ENCODE assay signal across 15 cellular contexts in the genomic region with DNA sequence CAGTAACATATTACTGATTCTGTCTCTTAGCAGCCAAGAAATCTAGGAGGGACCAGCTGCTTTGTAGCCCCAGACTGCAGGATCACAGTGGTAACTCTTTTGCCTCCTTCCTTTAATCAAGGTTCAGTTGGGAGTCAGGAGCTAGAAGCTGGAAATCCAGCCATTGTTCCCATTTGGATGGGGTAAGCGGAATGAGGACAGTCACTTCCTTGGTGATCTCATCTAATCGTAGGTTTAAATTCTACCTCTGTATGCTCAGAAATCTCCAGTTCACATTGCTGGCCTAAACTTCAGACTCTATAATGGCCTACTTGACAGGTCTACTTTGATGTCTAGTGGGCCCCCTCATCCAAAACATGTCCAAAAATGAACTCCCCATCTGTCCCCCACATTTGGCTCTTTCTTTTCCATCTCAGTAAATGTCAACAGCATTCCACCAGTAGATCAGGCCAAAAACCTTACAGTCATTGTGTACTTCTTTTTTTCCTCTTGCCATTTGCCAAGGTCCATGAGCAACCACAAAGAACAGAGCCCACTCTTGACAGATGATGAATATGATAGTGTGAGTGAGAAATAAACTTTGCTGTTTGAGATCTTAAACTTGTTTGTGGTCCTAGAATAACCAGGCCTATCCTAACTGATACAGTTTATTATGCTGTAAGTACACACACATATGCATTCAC.
"Had no signal": no experiment of that assay in that cellular context is flagged by ENCODE, and none has a peak within 500 bp of the region (broad histone marks: within the 10 kb centered on the region; RNA-seq: fewer than 3 reads in every experiment).

No MANE protein-coding gene starts in this region.

- H3K4me3 ChIP-seq: gastroesophageal sphincter, left ventricle myocardium inferior, mucosa of descending colon had no signal

- H3K27ac ChIP-seq: gastroesophageal sphincter, left ventricle myocardium inferior had no signal

- DNase-seq: activated CD4-positive, alpha-beta memory T cell treated with anti-CD3 and anti-CD28 coated beads, Interleukin-2, amount 10 ng/mL, durations not matched to agents 7 days and 5 days; activated gamma-delta T cell; activated T-cell treated with anti-CD3 and anti-CD28 coated beads, Interleukin-2, amount 50 U/mL, for 48 hours; amygdala; brain microvascular endothelial cell; effector memory CD8-positive, alpha-beta T cell; left ventricle myocardium inferior; mucosa of descending colon; naive thymus-derived CD4-positive, alpha-beta T cell; T-helper 1 cell; T1000 had no signal

- H3K27me3 ChIP-seq: brain microvascular endothelial cell, gastroesophageal sphincter had no signal

- FAIRE-seq: urothelium cell line had no signal

- H3K9me3 ChIP-seq: gastroesophageal sphincter, left ventricle myocardium inferior, mucosa of descending colon had no signal

- H3K36me3 ChIP-seq: brain microvascular endothelial cell, gastroesophageal sphincter, left ventricle myocardium inferior had no signal

- ATAC-seq: activated naive CD4-positive, alpha-beta T cell treated with anti-CD3 and anti-CD28 coated beads, Interleukin-2, amount 50 U/mL, for 72 hours; effector memory CD8-positive, alpha-beta T cell; gastroesophageal sphincter; mucosa of descending colon; naive thymus-derived CD4-positive, alpha-beta T cell; stimulated activated effector memory CD8-positive, alpha-beta T cell treated with anti-CD3 and anti-CD28 coated beads, Interleukin-12 subunit alpha, Interleukin-12 subunit beta, amount 100 ng/mL, for 72 hours had no signal
